Comparison of ENCODE assay signal across 17 cellular contexts in the genomic region with DNA sequence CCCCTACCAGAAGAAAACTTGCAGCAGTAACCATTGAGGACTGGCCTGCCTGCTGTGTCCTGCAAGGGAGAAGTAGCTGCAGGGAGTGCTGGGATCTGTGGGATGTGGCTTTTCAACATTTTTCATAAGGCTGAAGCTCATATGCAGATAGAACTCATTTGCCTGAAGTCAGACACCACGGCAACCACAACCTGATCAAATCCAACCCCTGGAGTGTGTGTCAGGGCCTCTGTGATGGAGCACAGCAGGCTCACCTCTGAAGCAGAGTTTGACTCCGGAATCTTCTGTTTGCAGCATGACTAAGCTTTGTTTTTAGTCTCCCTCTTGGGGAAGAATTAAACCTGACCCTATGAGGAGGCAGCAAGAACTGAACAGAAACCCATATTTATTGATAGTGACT.
DNase-seq lines count a peak whose midpoint lies in the region; ATAC-seq and TF ChIP-seq lines count a peak whose summit lies in the region.
"Had no signal": no experiment of that assay in that cellular context is flagged by ENCODE, and none has a peak within 500 bp of the region (broad histone marks: within the 10 kb centered on the region; RNA-seq: fewer than 3 reads in every experiment).

No MANE protein-coding gene starts in this region.

- peaks cover 30% of the 10 kb centered on the region for H3K36me3 Mint-ChIP-seq in WTC11
- H3K36me3 Mint-ChIP-seq: CD14-positive monocyte had no signal

- TF ChIP-seq POLR2A in body of pancreas (IDR thresholded peaks at IDR 0.05): no peak

- no peaks in the 10 kb centered on the region for H3K36me3 ChIP-seq in HUES64 (ENCODE audit: insufficient read depth, low read length)
- no peaks in the 10 kb centered on the region for H3K36me3 ChIP-seq in iPS-18a (ENCODE audit: control insufficient read depth, low read depth, low read length)
- no peaks in the 10 kb centered on the region for H3K36me3 ChIP-seq in body of pancreas (replicated peaks in 1 of 2; ENCODE audit: insufficient read depth in 1 of 2, low read depth in 2 of 2)
- H3K36me3 ChIP-seq in effector memory CD4-positive, alpha-beta T cell (ENCODE audit: control insufficient read depth, insufficient read depth, low read length): no peaks in the 10 kb centered on the region

- no peak overlapping the region for H3K27ac Mint-ChIP-seq in WTC11
- H3K27ac Mint-ChIP-seq: CD14-positive monocyte had no signal

- no peak overlapping the region for H3K4me3 ChIP-seq in HUES64 (ENCODE audit: low read length)
- no peak overlapping the region for H3K4me3 ChIP-seq in iPS-18a (ENCODE audit: low read length)
- no peak overlapping the region for H3K4me3 ChIP-seq in body of pancreas
- H3K4me3 ChIP-seq in effector memory CD4-positive, alpha-beta T cell (ENCODE audit: insufficient read depth, low read depth, low read length, poor library complexity, severe bottlenecking): no peak overlapping the region
- H3K4me3 ChIP-seq: PC-9 had no signal

- H3K27me3 Mint-ChIP-seq in WTC11 (ENCODE audit: low read depth): no peaks in the 10 kb centered on the region; the same call in 1 of the 2 replicates

- H3K9ac ChIP-seq in HUES64 (ENCODE audit: low read depth, low read length) (no peak overlapping the region), iPS-18a (ENCODE audit: low read length) (no peak overlapping the region)

- peaks cover 45% of the 10 kb centered on the region for H3K4me1 Mint-ChIP-seq in WTC11
- H3K4me1 Mint-ChIP-seq: CD14-positive monocyte had no signal

- H3K27ac ChIP-seq in HUES64 (ENCODE audit: low read depth, low read length) (peak overlapping the region; percentile 16; the same call in 1 of the 2 replicates), iPS-18a (ENCODE audit: low read length) (peak overlapping the region; percentile 27), body of pancreas (no peak overlapping the region)
- no peak overlapping the region for H3K27ac ChIP-seq in effector memory CD4-positive, alpha-beta T cell (ENCODE audit: insufficient read depth, low read length, poor library complexity, severe bottlenecking)
- H3K27ac ChIP-seq: PC-9 had no signal

- peaks cover 23% of the 10 kb centered on the region for H3K4me1 ChIP-seq in HUES64 (ENCODE audit: insufficient read depth, low read length)
- peaks cover 21% of the 10 kb centered on the region for H3K4me1 ChIP-seq in iPS-18a (ENCODE audit: control insufficient read depth, low read depth, low read length)
- H3K4me1 ChIP-seq in body of pancreas: no peaks in the 10 kb centered on the region
- no peaks in the 10 kb centered on the region for H3K4me1 ChIP-seq in effector memory CD4-positive, alpha-beta T cell (ENCODE audit: control insufficient read depth, insufficient read depth, low read length, poor library complexity, severe bottlenecking)

- no peak overlapping the region for H3K4me3 Mint-ChIP-seq in WTC11
- H3K4me3 Mint-ChIP-seq: CD14-positive monocyte had no signal

- ATAC-seq in WTC11: peak; percentile 59
- ATAC-seq in body of pancreas: no peak
- ATAC-seq: HCT116, HepG2 had no signal

- 20% methylated on average over 2 of the region's 2 CpGs for WGBS in HUES64
- WGBS in body of pancreas, 2 donors: 18 to 21% methylated on average over 2 of the region's 2 CpGs

- TF ChIP-seq CTCF in WTC11 (IDR thresholded peaks at IDR 0.05): no peak
- TF ChIP-seq CTCF in body of pancreas (IDR thresholded peaks at IDR 0.05): no peak

- CTCF ChIA-PET in WTC11 (lab: Charles Lee): no interaction called here

- H3K27me3 ChIP-seq in HUES64 (ENCODE audit: insufficient read depth, low read length) (no peaks in the 10 kb centered on the region), iPS-18a (ENCODE audit: control insufficient read depth, insufficient read depth, low read length) (no peaks in the 10 kb centered on the region), body of pancreas (no peaks in the 10 kb centered on the region)
- no peaks in the 10 kb centered on the region for H3K27me3 ChIP-seq in effector memory CD4-positive, alpha-beta T cell (replicated peaks; ENCODE audit: control insufficient read depth, insufficient read depth, low read length, poor library complexity, severe bottlenecking)

- POLR2A ChIA-PET in WTC11 (lab: Charles Lee): no interaction called here

- H3K9me3 ChIP-seq in HUES64 (ENCODE audit: insufficient read depth, low read depth, low read length) (peaks cover 8% of the 10 kb centered on the region; the same call in 1 of the 2 replicates), iPS-18a (ENCODE audit: control insufficient read depth, low read depth, low read length) (no peaks in the 10 kb centered on the region), body of pancreas (no peaks in the 10 kb centered on the region)
- H3K9me3 ChIP-seq in effector memory CD4-positive, alpha-beta T cell (ENCODE audit: control insufficient read depth, low read length): no peaks in the 10 kb centered on the region

- intact Hi-C loops in body of pancreas (cut with DNase I): no loop called here

- DNase-seq in WTC11 (ENCODE audit: low spot score): no peak
- DNase-seq in body of pancreas: no peak
- DNase-seq in dedifferentiated amniotic fluid mesenchymal stem cell (ENCODE audit: extremely low spot score): no peak
- no peak for DNase-seq in effector memory CD4-positive, alpha-beta T cell
- no peak for DNase-seq in central memory CD4-positive, alpha-beta T cell
- DNase-seq: DMS79 treated with DMSO at 0.1 percent for 48 hours, KBM-7, NCI-H1105 treated with DMSO at 0.1 percent for 48 hours, NCI-H1694, NCI-H2227 treated with DMSO at 0.1 percent for 48 hours, NCI-H510A treated with DMSO at 0.1 percent for 48 hours, PC-9 had no signal

- peaks cover 38% of the 10 kb centered on the region for H3K9me3 Mint-ChIP-seq in WTC11

TF ChIP-seq in WTC11, 78 proteins besides CTCF, POLR2A, EP300 and RAD21:
- 0 out of 2 replicates have a peak, but pooled peaks have one; percentile 43 for TF ChIP-seq SMAD3 (CRISPR knock-in tag; IDR thresholded peaks at IDR 0.05; ENCODE audit: borderline replicate concordance)
- TF ChIP-seq, protein P1, sequence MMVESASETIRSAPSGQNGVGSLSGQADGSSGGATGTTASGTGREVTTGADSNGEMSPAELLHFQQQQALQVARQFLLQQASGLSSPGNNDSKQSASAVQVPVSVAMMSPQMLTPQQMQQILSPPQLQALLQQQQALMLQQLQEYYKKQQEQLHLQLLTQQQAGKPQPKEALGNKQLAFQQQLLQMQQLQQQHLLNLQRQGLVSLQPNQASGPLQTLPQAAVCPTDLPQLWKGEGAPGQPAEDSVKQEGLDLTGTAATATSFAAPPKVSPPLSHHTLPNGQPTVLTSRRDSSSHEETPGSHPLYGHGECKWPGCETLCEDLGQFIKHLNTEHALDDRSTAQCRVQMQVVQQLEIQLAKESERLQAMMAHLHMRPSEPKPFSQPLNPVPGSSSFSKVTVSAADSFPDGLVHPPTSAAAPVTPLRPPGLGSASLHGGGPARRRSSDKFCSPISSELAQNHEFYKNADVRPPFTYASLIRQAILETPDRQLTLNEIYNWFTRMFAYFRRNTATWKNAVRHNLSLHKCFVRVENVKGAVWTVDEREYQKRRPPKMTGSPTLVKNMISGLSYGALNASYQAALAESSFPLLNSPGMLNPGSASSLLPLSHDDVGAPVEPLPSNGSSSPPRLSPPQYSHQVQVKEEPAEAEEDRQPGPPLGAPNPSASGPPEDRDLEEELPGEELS (CRISPR knock-in tag; IDR thresholded peaks at IDR 0.05): no peak
TF ChIP-seq in WTC11: peak in this region for 1.

Comparison
In these comparisons a context has a peak if more than half of its experiments do, and no peak if none do; other contexts are left out.
1. H3K27ac ChIP-seq: peak in HUES64 (single experiment) and iPS-18a (single experiment); none in body of pancreas (0 of 4) and effector memory CD4-positive, alpha-beta T cell (single experiment).